In genomic region chr17:40075216-40076100, GRCh38 we compare ENCODE assay signal across 8 cellular contexts. TPM values are rescaled to one million over a fixed set of nuclear protein-coding genes. Genes with fewer than 3 reads are reported as not detected.
DNase-seq lines count a peak whose midpoint lies in the region; ATAC-seq and TF ChIP-seq lines count a peak whose summit lies in the region.

No MANE protein-coding gene starts in this region.

- H2BK120ac ChIP-seq in IMR-90 (ENCODE audit: low read depth, low read length) = no peak overlapping the region; the same call in 1 of the 2 replicates

- TF ChIP-seq CTCF in IMR-90 (conservative IDR thresholded peaks at IDR 0.05; ENCODE audit: low read depth, low read length) (peak; percentile 85), cardiac muscle cell (IDR thresholded peaks at IDR 0.05; ENCODE audit: low read depth, low read length) (peak; percentile 84), progenitor cell of endocrine pancreas (IDR thresholded peaks at IDR 0.05; ENCODE audit: unreplicated experiment) (peak; percentile 80)

- H3K23ac ChIP-seq in IMR-90 (ENCODE audit: low read depth, low read length) = no peak overlapping the region

- ATAC-seq in IMR-90 (ENCODE audit: low read depth) = peak; percentile 85
- ATAC-seq in HG02840 (IDR thresholded peaks at IDR 0.05; ENCODE audit: low FRiP score, unreplicated experiment) = no peak
- no peak for ATAC-seq in HG02938 (IDR thresholded peaks at IDR 0.05; ENCODE audit: unreplicated experiment)

- dilution Hi-C loops in IMR-90 (cut with HindIII; ENCODE audit: low sequenced_read_pairs, unreplicated experiment) = no loop called here

- H3K9me1 ChIP-seq in IMR-90 (ENCODE audit: insufficient read depth, low read length) = peaks cover 10% of the 10 kb centered on the region

- peaks cover 23% of the 10 kb centered on the region; the same call in 1 of the 2 replicates for H4K20me1 ChIP-seq in IMR-90 (ENCODE audit: insufficient read depth, low read length)

- 0 out of 2 replicates have a peak overlapping the region, but pooled peaks have one; percentile 32 for H3K9ac ChIP-seq in IMR-90 (ENCODE audit: low read depth, low read length)

- H4K8ac ChIP-seq in IMR-90 (ENCODE audit: low read depth in 2 of 2, low read length in 2 of 2) = peak overlapping the region in 1 of 2 experiments; percentile 79; a peak in 1 of 4 replicates

- no peaks in the 10 kb centered on the region for H3K9me3 ChIP-seq in IMR-90 (ENCODE audit: control insufficient read depth, insufficient read depth, low read length)
- H3K9me3 ChIP-seq in cardiac muscle cell (ENCODE audit: low read depth) = no peaks in the 10 kb centered on the region

- H3K18ac ChIP-seq in IMR-90 (ENCODE audit: low read depth, low read length) = no peak overlapping the region

- no peak overlapping the region for H3K56ac ChIP-seq in IMR-90 (ENCODE audit: extremely low read depth, insufficient read depth, low read length)

- no TSS peak for BruUV-seq in IMR-90 (replicated peaks; lab: Mats Ljungman, UMichigan)

- peak overlapping the region; percentile 91 for H3K4ac ChIP-seq in IMR-90 (ENCODE audit: low read depth, low read length)

- H3K4me1 Mint-ChIP-seq in activated naive CD4-positive, alpha-beta T cell treated with anti-CD3 and anti-CD28 coated beads, Interleukin-2, amount 50 U/mL, for 24 hours = peaks cover 48% of the 10 kb centered on the region
- H3K4me1 Mint-ChIP-seq in progenitor cell of endocrine pancreas (ENCODE audit: low read depth) = peaks cover 37% of the 10 kb centered on the region

- H3K4me3 Mint-ChIP-seq in activated naive CD4-positive, alpha-beta T cell treated with anti-CD3 and anti-CD28 coated beads, Interleukin-2, amount 50 U/mL, for 24 hours = peak overlapping the region; percentile 70
- no peak overlapping the region for H3K4me3 Mint-ChIP-seq in progenitor cell of endocrine pancreas (ENCODE audit: low read depth)

- peak overlapping the region; percentile 24; the same call in 1 of the 2 replicates for H3K27ac ChIP-seq in IMR-90 (ENCODE audit: insufficient read depth, low read length)
- peak overlapping the region; percentile 89 for H3K27ac ChIP-seq in cardiac muscle cell

- H3K36me3 ChIP-seq in IMR-90 (ENCODE audit: control insufficient read depth, insufficient read depth, low read length) = peaks cover 21% of the 10 kb centered on the region
- H3K36me3 ChIP-seq in cardiac muscle cell = no peaks in the 10 kb centered on the region

- TF ChIP-seq RAD21 in IMR-90 (IDR thresholded peaks at IDR 0.05; ENCODE audit: low read length) = peak; percentile 67

- peak; percentile 88 for DNase-seq in COR-L47 (lab: John Stamatoyannopoulos, UW)
- peak; percentile 48 for DNase-seq in IMR-90
- peak; percentile 58 for DNase-seq in SK-N-DZ (ENCODE audit: low spot score)
- DNase-seq in cardiac muscle cell (ENCODE audit: low read depth in 1 of 2, low spot score in 1 of 2) = peak; percentile 76 to 78
- DNase-seq in progenitor cell of endocrine pancreas (ENCODE audit: low spot score, unreplicated experiment) = peak; percentile 63

- H3K36me3 Mint-ChIP-seq in activated naive CD4-positive, alpha-beta T cell treated with anti-CD3 and anti-CD28 coated beads, Interleukin-2, amount 50 U/mL, for 24 hours = peaks cover 3% of the 10 kb centered on the region
- no peaks in the 10 kb centered on the region for H3K36me3 Mint-ChIP-seq in progenitor cell of endocrine pancreas (ENCODE audit: insufficient read depth)

- no peaks in the 10 kb centered on the region for H3K9me3 Mint-ChIP-seq in activated naive CD4-positive, alpha-beta T cell treated with anti-CD3 and anti-CD28 coated beads, Interleukin-2, amount 50 U/mL, for 24 hours
- H3K9me3 Mint-ChIP-seq in progenitor cell of endocrine pancreas (ENCODE audit: low read depth) = no peaks in the 10 kb centered on the region

- no peak for TF ChIP-seq POLR2A in IMR-90 (IDR thresholded peaks at IDR 0.05; ENCODE audit: low read depth, low read length)

- POLR2A ChIA-PET in IMR-90 (lab: Charles Lee; ENCODE audit: unreplicated experiment) = no interaction called here

- intact Hi-C loops in IMR-90 (cut with micrococcal nuclease) = loop anchor here (1.0 kb wide), 1 partner anchor 62 kb away; no protein-coding TSS in a partner anchor

- peaks cover 14 to 70% of the 10 kb centered on the region in 2 experiments for H3K79me1 ChIP-seq in IMR-90 (ENCODE audit: low read depth in 1 of 2, low read length in 2 of 2)

- H3K27me3 ChIP-seq in IMR-90 (ENCODE audit: control insufficient read depth, insufficient read depth, low read length) = no peaks in the 10 kb centered on the region
- no peaks in the 10 kb centered on the region for H3K27me3 ChIP-seq in cardiac muscle cell

- CTCF ChIA-PET in IMR-90 (lab: Yijun Ruan, JAX) = interaction anchor here (0.6 to 3.0 kb wide), 13 partner anchors 10 to 75 kb away, joined by 3 to 24 read pairs (median 3); partner anchors contain the start of genes MED24, NR1D1 and THRA

- WGBS in IMR-90 (ENCODE audit: extremely low coverage in 2 of 2, insufficient read length in 1 of 2), 2 experiments = 41% methylated on average over 7 of the region's 15 CpGs; no CpG with 5 or more reads in 1 of the 2 experiments

- no peaks in the 10 kb centered on the region for H3K27me3 Mint-ChIP-seq in activated naive CD4-positive, alpha-beta T cell treated with anti-CD3 and anti-CD28 coated beads, Interleukin-2, amount 50 U/mL, for 24 hours
- H3K27me3 Mint-ChIP-seq in progenitor cell of endocrine pancreas = no peaks in the 10 kb centered on the region

- peak overlapping the region; percentile 83 for H2AK9ac ChIP-seq in IMR-90 (replicated peaks; ENCODE audit: low read depth, low read length, poor library complexity)

- H3K4me2 ChIP-seq in IMR-90 (ENCODE audit: low read depth, low read length) = peak overlapping the region; percentile 44

- H3K4me1 ChIP-seq in IMR-90 (ENCODE audit: control insufficient read depth, insufficient read depth, low read length) = peaks cover 30% of the 10 kb centered on the region
- peaks cover 57% of the 10 kb centered on the region for H3K4me1 ChIP-seq in cardiac muscle cell (ENCODE audit: low read depth)

- peak overlapping the region; percentile 66; the same call in 1 of the 2 replicates for H3K14ac ChIP-seq in IMR-90 (replicated peaks; ENCODE audit: low read depth, low read length)

- peak overlapping the region; percentile 37 for H4K91ac ChIP-seq in IMR-90 (ENCODE audit: insufficient read depth, low read depth, low read length)

- peak overlapping the region; percentile 74 for H2AFZ ChIP-seq in IMR-90 (replicated peaks; ENCODE audit: low read length, poor library complexity)

- no peak overlapping the region for H2BK20ac ChIP-seq in IMR-90 (ENCODE audit: low read depth, low read length)

- H2AK5ac ChIP-seq in IMR-90 (ENCODE audit: low read depth, low read length) = peak overlapping the region; percentile 93

- H3K27ac Mint-ChIP-seq in activated naive CD4-positive, alpha-beta T cell treated with anti-CD3 and anti-CD28 coated beads, Interleukin-2, amount 50 U/mL, for 24 hours = peak overlapping the region; percentile 76
- H3K27ac Mint-ChIP-seq in progenitor cell of endocrine pancreas = no peak overlapping the region

- H2BK15ac ChIP-seq in IMR-90 (ENCODE audit: low read depth, low read length) = no peak overlapping the region

- in situ Hi-C loops in IMR-90 (cut with MboI; ENCODE audit: low sequenced_read_pairs) = no loop called here

- peak overlapping the region; percentile 35 for H2BK5ac ChIP-seq in IMR-90 (ENCODE audit: low read depth, low read length, poor library complexity, severe bottlenecking)

- no peak overlapping the region for H4K5ac ChIP-seq in IMR-90 (ENCODE audit: low read depth, low read length)

- no peak overlapping the region for H3K4me3 ChIP-seq in IMR-90 (ENCODE audit: insufficient read depth, low read depth, low read length)
- H3K4me3 ChIP-seq in cardiac muscle cell = no peak overlapping the region

TF ChIP-seq in IMR-90, 13 proteins besides CTCF, POLR2A, EP300 and RAD21 (continues in another document):
- TF ChIP-seq MAZ (IDR thresholded peaks at IDR 0.05; ENCODE audit: borderline replicate concordance, low read depth, low read length) (peak; percentile 55; the same call in 1 of the 2 replicates), SMC3 (IDR thresholded peaks at IDR 0.05; ENCODE audit: low read depth, low read length) (peak; percentile 89)

RNA-seq across cellular contexts. Expression of gene THRA, which starts 12.7 kb away (rescaled TPM):
- total RNA-seq in IMR-90 (2012; rRNA removed) = 20.8 and 22.0 TPM in 2 replicates
- 21.9 and 23.4 TPM in 2 replicates for polyA plus RNA-seq in IMR-90 (2012; rRNA removed)
- 22.4 and 25.8 TPM in 2 replicates for polyA plus RNA-seq in IMR-90 (2012; cell fraction: cytosol; rRNA removed)
- 17.8 and 22.5 TPM in 2 replicates for polyA plus RNA-seq in IMR-90 (2012; cell fraction: nucleus; rRNA removed; ENCODE audit: low replicate concordance)
- 20.7 and 29.0 TPM in 2 replicates for polyA plus RNA-seq in SK-N-DZ (2014; cell fraction: cytosol; rRNA removed)
- 11.1 and 12.1 TPM in 2 replicates for polyA plus RNA-seq in SK-N-DZ (2014; cell fraction: nucleus; rRNA removed)
- 78.1 and 87.0 TPM in 2 replicates for total RNA-seq in cardiac muscle cell
- 58.1 and 65.4 TPM in 2 replicates for polyA plus RNA-seq in cardiac muscle cell
- total RNA-seq in progenitor cell of endocrine pancreas = 21.3 and 25.0 TPM in 2 replicates

RNA-seq across cellular contexts. Expression of gene MED24, which starts 21.2 kb away (rescaled TPM):
- 18.6 and 25.8 TPM in 2 replicates for total RNA-seq in IMR-90 (2012; rRNA removed)
- polyA plus RNA-seq in IMR-90 (2012; rRNA removed) = 73.6 and 79.0 TPM in 2 replicates
- 29.9 and 49.0 TPM in 2 replicates for polyA plus RNA-seq in IMR-90 (2012; cell fraction: cytosol; rRNA removed)
- 167 and 365 TPM in 2 replicates for polyA plus RNA-seq in IMR-90 (2012; cell fraction: nucleus; rRNA removed; ENCODE audit: low replicate concordance)
- polyA plus RNA-seq in SK-N-DZ (2014; cell fraction: cytosol; rRNA removed) = 71.8 and 93.7 TPM in 2 replicates
- 133 and 217 TPM in 2 replicates for polyA plus RNA-seq in SK-N-DZ (2014; cell fraction: nucleus; rRNA removed)
- 116 and 125 TPM in 2 replicates for total RNA-seq in cardiac muscle cell
- 102 and 121 TPM in 2 replicates for polyA plus RNA-seq in cardiac muscle cell
- 143 and 161 TPM in 2 replicates for total RNA-seq in progenitor cell of endocrine pancreas

RNA-seq across cellular contexts. Expression of gene NR1D1, which starts 24.9 kb away (rescaled TPM):
- 0.28 and 0.36 TPM in 2 replicates for total RNA-seq in IMR-90 (2012; rRNA removed)
- 4.4 and 7.2 TPM in 2 replicates for polyA plus RNA-seq in IMR-90 (2012; rRNA removed)
- 4.1 and 8.6 TPM in 2 replicates for polyA plus RNA-seq in IMR-90 (2012; cell fraction: cytosol; rRNA removed)
- polyA plus RNA-seq in IMR-90 (2012; cell fraction: nucleus; rRNA removed; ENCODE audit: low replicate concordance) = 11.1 and 25.2 TPM in 2 replicates
- polyA plus RNA-seq in SK-N-DZ (2014; cell fraction: cytosol; rRNA removed) = 2.2 and 2.4 TPM in 2 replicates
- 1.3 and 1.4 TPM in 2 replicates for polyA plus RNA-seq in SK-N-DZ (2014; cell fraction: nucleus; rRNA removed)
- total RNA-seq in cardiac muscle cell = 1.2 and 3.7 TPM in 2 replicates
- polyA plus RNA-seq in cardiac muscle cell = 1.7 and 4.2 TPM in 2 replicates
- 2.4 and 2.6 TPM in 2 replicates for total RNA-seq in progenitor cell of endocrine pancreas

RNA-seq across cellular contexts. Expression of gene MSL1, which starts 46.3 kb away (rescaled TPM):
- 28.3 and 29.7 TPM in 2 replicates for total RNA-seq in IMR-90 (2012; rRNA removed)
- polyA plus RNA-seq in IMR-90 (2012; rRNA removed) = 38.4 and 48.4 TPM in 2 replicates
- 12.2 and 14.7 TPM in 2 replicates for polyA plus RNA-seq in IMR-90 (2012; cell fraction: cytosol; rRNA removed)
- 45.5 and 129 TPM in 2 replicates for polyA plus RNA-seq in IMR-90 (2012; cell fraction: nucleus; rRNA removed; ENCODE audit: low replicate concordance)
- 56.4 and 63.1 TPM in 2 replicates for polyA plus RNA-seq in SK-N-DZ (2014; cell fraction: cytosol; rRNA removed)
- polyA plus RNA-seq in SK-N-DZ (2014; cell fraction: nucleus; rRNA removed) = 122 and 188 TPM in 2 replicates
- total RNA-seq in cardiac muscle cell = 96.8 and 104 TPM in 2 replicates
- 27.3 and 33.2 TPM in 2 replicates for polyA plus RNA-seq in cardiac muscle cell
- total RNA-seq in progenitor cell of endocrine pancreas = 137 and 143 TPM in 2 replicates
